ENCODE assay signal across 19 cellular contexts in the genomic region with DNA sequence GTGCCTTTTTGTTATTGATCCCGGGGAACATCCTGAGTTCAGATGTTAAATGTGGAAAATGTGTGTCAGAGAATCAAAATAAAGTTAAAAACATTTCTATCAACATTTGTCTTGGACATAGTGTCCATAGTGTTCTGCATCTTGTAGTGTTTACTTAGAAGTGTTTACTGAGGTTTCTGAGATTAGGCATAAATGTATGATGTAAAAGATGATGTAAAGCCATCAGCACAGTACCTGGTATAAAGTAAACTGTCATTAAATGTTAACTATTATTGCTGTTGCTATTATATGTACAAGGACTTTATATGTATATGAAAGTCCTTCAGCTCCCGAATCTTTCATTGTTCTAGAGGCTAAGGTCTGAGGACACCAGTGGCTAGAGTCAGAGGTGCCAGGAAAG. TPM values are rescaled to one million over a fixed set of nuclear protein-coding genes. Genes with fewer than 3 reads are reported as not detected.
DNase-seq lines count a peak whose midpoint lies in the region; ATAC-seq, FAIRE-seq and TF ChIP-seq lines count a peak whose summit lies in the region.
"Had no signal": no experiment of that assay in that cellular context is flagged by ENCODE, and none has a peak within 500 bp of the region (broad histone marks: within the 10 kb centered on the region; RNA-seq: fewer than 3 reads in every experiment).

No MANE protein-coding gene starts in this region.

- peak overlapping the region in 1 of 2 experiments; percentile 51; a peak in 1 of 6 replicates for H3K27ac ChIP-seq in A549
- H3K27ac ChIP-seq in HEK293 (ENCODE audit: extremely low read depth, low read depth, low read length) = no peak overlapping the region

- 20% methylated on average over 2 of the region's 2 CpGs for WGBS in A549 (ENCODE audit: missing lambda C conversion rate)

- H3K36me3 ChIP-seq in HEK293 (ENCODE audit: control insufficient read depth in 2 of 2, insufficient read depth in 1 of 2, low read length in 2 of 2) (no peaks in the 10 kb centered on the region), adipocyte (ENCODE audit: control insufficient read depth, insufficient read depth, low read length, severe bottlenecking) (no peaks in the 10 kb centered on the region), mucosa of descending colon (ENCODE audit: low read depth) (no peaks in the 10 kb centered on the region), HAP-1 (replicated peaks) (no peaks in the 10 kb centered on the region)

- no peak for TF ChIP-seq EP300 in A549 (IDR thresholded peaks at IDR 0.05)

- in situ Hi-C loops in HAP-1 (cut with MboI; ENCODE audit: low sequenced_read_pairs) = no loop called here

- no peaks in the 10 kb centered on the region for H3K9me3 ChIP-seq in A549
- H3K9me3 ChIP-seq in HEK293 (ENCODE audit: control insufficient read depth, insufficient read depth, low read depth, low read length) = no peaks in the 10 kb centered on the region
- no peaks in the 10 kb centered on the region for H3K9me3 ChIP-seq in adipocyte (ENCODE audit: control insufficient read depth, low read length)
- H3K9me3 ChIP-seq in mucosa of descending colon = no peaks in the 10 kb centered on the region
- H3K9me3 ChIP-seq in HAP-1 = no peaks in the 10 kb centered on the region
- H3K9me3 ChIP-seq: SK-N-SH had no signal

- intact Hi-C loops in mucosa of descending colon (cut with DNase I, micrococcal nuclease) = no loop called here
- intact Hi-C loops in left cardiac atrium (cut with DNase I) = no loop called here

- no peak for ATAC-seq in A549
- ATAC-seq in mucosa of descending colon = peak; percentile 69
- ATAC-seq in left cardiac atrium = no peak

- peak overlapping the region; percentile 52 for H3K9ac ChIP-seq in adipocyte (ENCODE audit: low read length)
- H3K9ac ChIP-seq: SK-N-SH had no signal

- H3K27me3 ChIP-seq in adipocyte (replicated peaks; ENCODE audit: control insufficient read depth, insufficient read depth, low read length) = no peaks in the 10 kb centered on the region
- no peaks in the 10 kb centered on the region for H3K27me3 ChIP-seq in HAP-1 (ENCODE audit: low read depth)

- no peak overlapping the region for H3K4me3 ChIP-seq in A549
- no peak overlapping the region for H3K4me3 ChIP-seq in HEK293 (ENCODE audit: low read depth, low read length)
- H3K4me3 ChIP-seq in adipocyte (ENCODE audit: low read length) = peak overlapping the region; percentile 18
- no peak overlapping the region for H3K4me3 ChIP-seq in mucosa of descending colon
- no peak overlapping the region for H3K4me3 ChIP-seq in HAP-1

- no peak for FAIRE-seq in A549 (lab: Jason Lieb, UNC)
- FAIRE-seq: G401.6, GM19239 had no signal

- TF ChIP-seq CTCF in A549 (IDR thresholded peaks at IDR 0.05) (no peak), HEK293 (tag by site-specific recombination; IDR thresholded peaks at IDR 0.05) (no peak), mucosa of descending colon (IDR thresholded peaks at IDR 0.05) (no peak)

- DNase-seq in A549 (ENCODE audit: low read depth in 1 of 2, low spot score in 1 of 2) (no peak), adipocyte (ENCODE audit: low read depth) (no peak), mucosa of descending colon (no peak), T-helper 2 cell (no peak), amniotic stem cell (lab: John Stamatoyannopoulos, UW) (no peak), HAP-1 (ENCODE audit: low spot score in 2 of 2) (no peak), left cardiac atrium (no peak)
- DNase-seq: AML-193; GOT3; NCI-H1105 treated with DMSO at 0.1 percent for 48 hours; NCI-H187; NCI-H2107; NCI-H524; NK-92 treated with Interleukin-12 subunit alpha and Interleukin-12 subunit beta, amount 100 ng/mL, for 24 hours; SHP77 treated with DMSO at 0.1 percent for 48 hours had no signal

- H3K4me1 ChIP-seq in A549 (peaks cover 14% of the 10 kb centered on the region; the same call in 2 of the 3 replicates), HEK293 (ENCODE audit: control insufficient read depth, insufficient read depth, low read length) (no peaks in the 10 kb centered on the region), adipocyte (ENCODE audit: control insufficient read depth, insufficient read depth, low read length) (peaks cover 71% of the 10 kb centered on the region), mucosa of descending colon (ENCODE audit: low read depth) (peaks cover 20% of the 10 kb centered on the region), HAP-1 (no peaks in the 10 kb centered on the region)

- H3K4me2 ChIP-seq in A549 = peak overlapping the region; percentile 17; the same call in 1 of the 3 replicates
- H3K4me2 ChIP-seq: SK-N-SH had no signal

- POLR2A ChIA-PET in A549 (lab: Yijun Ruan, JAX) = no interaction called here
- POLR2A ChIA-PET in HEK293 (lab: Yijun Ruan, JAX) = no interaction called here

- TF ChIP-seq POLR2A in A549 (IDR thresholded peaks at IDR 0.05; ENCODE audit: low read length) = no peak

- CTCF ChIA-PET in A549 (lab: Yijun Ruan, JAX) = interaction anchor here (1.4 to 6.1 kb wide), 4 partner anchors 16 to 337 kb away, joined by 4 to 33 read pairs (median 4); partner anchors contain the start of gene VEGFA
- CTCF ChIA-PET in HEK293 (lab: Yijun Ruan, JAX) = interaction anchor here (0.7 to 2.1 kb wide), 3 partner anchors 27 to 333 kb away, joined by 3 to 6 read pairs (median 5); no protein-coding TSS in a partner anchor

- no peak for TF ChIP-seq RAD21 in A549 (conservative IDR thresholded peaks at IDR 0.05 in 1 of 2, IDR thresholded peaks at IDR 0.05 in 1 of 2)

TF ChIP-seq in A549, 52 proteins besides CTCF, POLR2A, EP300 and RAD21 (continues in another document):
- TF ChIP-seq CEBPB (IDR thresholded peaks at IDR 0.05) = no peak
- TF ChIP-seq ZSCAN20 (CRISPR knock-in tag; IDR thresholded peaks at IDR 0.05) = no peak
- TF ChIP-seq NFE2L2 (conservative IDR thresholded peaks at IDR 0.05; ENCODE audit: low read length) = no peak
- TF ChIP-seq KDM1A (IDR thresholded peaks at IDR 0.05; ENCODE audit: low read depth) = no peak
- no peak for TF ChIP-seq FOSL2 (IDR thresholded peaks at IDR 0.05)
- TF ChIP-seq FOSL2 (CRISPR knock-in tag; IDR thresholded peaks at IDR 0.05) = no peak
- no peak for TF ChIP-seq HDAC2 (IDR thresholded peaks at IDR 0.05)
- TF ChIP-seq EHF (CRISPR knock-in tag; IDR thresholded peaks at IDR 0.05) = no peak
- TF ChIP-seq, protein P1, sequence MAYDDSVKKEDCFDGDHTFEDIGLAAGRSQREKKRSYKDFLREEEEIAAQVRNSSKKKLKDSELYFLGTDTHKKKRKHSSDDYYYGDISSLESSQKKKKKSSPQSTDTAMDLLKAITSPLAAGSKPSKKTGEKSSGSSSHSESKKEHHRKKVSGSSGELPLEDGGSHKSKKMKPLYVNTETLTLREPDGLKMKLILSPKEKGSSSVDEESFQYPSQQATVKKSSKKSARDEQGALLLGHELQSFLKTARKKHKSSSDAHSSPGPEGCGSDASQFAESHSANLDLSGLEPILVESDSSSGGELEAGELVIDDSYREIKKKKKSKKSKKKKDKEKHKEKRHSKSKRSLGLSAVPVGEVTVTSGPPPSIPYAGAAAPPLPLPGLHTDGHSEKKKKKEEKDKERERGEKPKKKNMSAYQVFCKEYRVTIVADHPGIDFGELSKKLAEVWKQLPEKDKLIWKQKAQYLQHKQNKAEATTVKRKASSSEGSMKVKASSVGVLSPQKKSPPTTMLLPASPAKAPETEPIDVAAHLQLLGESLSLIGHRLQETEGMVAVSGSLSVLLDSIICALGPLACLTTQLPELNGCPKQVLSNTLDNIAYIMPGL (CRISPR knock-in tag; IDR thresholded peaks at IDR 0.05; ENCODE audit: borderline replicate concordance) = no peak
- TF ChIP-seq RARB (CRISPR knock-in tag; IDR thresholded peaks at IDR 0.05) = no peak

TF ChIP-seq in HEK293, 187 proteins besides CTCF, POLR2A, EP300 and RAD21:
- TF ChIP-seq ZSCAN23 (tag by site-specific recombination; IDR thresholded peaks at IDR 0.05) (no peak), ZNF747 (tag by site-specific recombination; IDR thresholded peaks at IDR 0.05) (no peak), ZNF433 (tag by site-specific recombination; IDR thresholded peaks at IDR 0.05; ENCODE audit: low read depth) (no peak), ZNF341 (tag by site-specific recombination; IDR thresholded peaks at IDR 0.05; ENCODE audit: low read depth) (no peak), ZNF707 (tag by site-specific recombination; IDR thresholded peaks at IDR 0.05) (no peak), ZNF513 (tag by site-specific recombination; IDR thresholded peaks at IDR 0.05) (no peak), ZNF132 (tag by site-specific recombination; IDR thresholded peaks at IDR 0.05; ENCODE audit: borderline replicate concordance) (no peak), ZNF629 (tag by site-specific recombination; IDR thresholded peaks at IDR 0.05) (peak; percentile 30; the same call in 1 of the 2 replicates)

RNA-seq across cellular contexts. Expression of gene VEGFA, which starts 28.2 kb away (rescaled TPM):
- 83.7 and 101 TPM in 2 replicates for polyA plus RNA-seq in A549 (2011; rRNA removed)
- 71.6 and 78.6 TPM in 2 replicates for polyA plus RNA-seq in A549 (2012; cell fraction: cytosol; rRNA removed)
- polyA plus RNA-seq in A549 (2012; cell fraction: nucleus; rRNA removed) = 87.2 and 111 TPM in 2 replicates
- polyA plus RNA-seq in A549 (2017; fragmentation: RNase III; extraction: RNeasy Plus Mini Kit Qiagen cat#74134 plus additional on column Dnase treatment) = 35.4 to 41.1 TPM (median 35.8 TPM) in 3 replicates
- 125 and 135 TPM in 2 replicates for polyA minus RNA-seq in A549 (2011; rRNA and poly(A)+ RNA removed)
- 100 to 1,000 TPM in 1 of 3 donors, 10 to 100 TPM in 2; 89.4 to 165 (median 94.7) TPM for total RNA-seq in mucosa of descending colon
- total RNA-seq in left cardiac atrium = 100 to 1,000 TPM; 168 to 212 TPM

RNA-seq across cellular contexts. Expression of gene MRPS18A, which starts 54.2 kb away (rescaled TPM):
- polyA plus RNA-seq in A549 (2011; rRNA removed) (44.2 and 54.2 TPM in 2 replicates), A549 (2017; fragmentation: RNase III; extraction: RNeasy Plus Mini Kit Qiagen cat#74134 plus additional on column Dnase treatment) (38.0 to 42.1 TPM (median 41.1 TPM) in 3 replicates)
- 63.2 and 69.3 TPM in 2 replicates for polyA plus RNA-seq in A549 (2012; cell fraction: cytosol; rRNA removed)
- polyA plus RNA-seq in A549 (2012; cell fraction: nucleus; rRNA removed) = 48.8 and 60.2 TPM in 2 replicates
- polyA minus RNA-seq in A549 (2011; rRNA and poly(A)+ RNA removed) = 60.9 and 76.0 TPM in 2 replicates
- total RNA-seq in mucosa of descending colon (10 to 100 TPM; 36.9 to 65.7 (median 61.9) TPM), left cardiac atrium (10 to 100 TPM; 34.8 to 36.5 TPM)
